In the genomic region with DNA sequence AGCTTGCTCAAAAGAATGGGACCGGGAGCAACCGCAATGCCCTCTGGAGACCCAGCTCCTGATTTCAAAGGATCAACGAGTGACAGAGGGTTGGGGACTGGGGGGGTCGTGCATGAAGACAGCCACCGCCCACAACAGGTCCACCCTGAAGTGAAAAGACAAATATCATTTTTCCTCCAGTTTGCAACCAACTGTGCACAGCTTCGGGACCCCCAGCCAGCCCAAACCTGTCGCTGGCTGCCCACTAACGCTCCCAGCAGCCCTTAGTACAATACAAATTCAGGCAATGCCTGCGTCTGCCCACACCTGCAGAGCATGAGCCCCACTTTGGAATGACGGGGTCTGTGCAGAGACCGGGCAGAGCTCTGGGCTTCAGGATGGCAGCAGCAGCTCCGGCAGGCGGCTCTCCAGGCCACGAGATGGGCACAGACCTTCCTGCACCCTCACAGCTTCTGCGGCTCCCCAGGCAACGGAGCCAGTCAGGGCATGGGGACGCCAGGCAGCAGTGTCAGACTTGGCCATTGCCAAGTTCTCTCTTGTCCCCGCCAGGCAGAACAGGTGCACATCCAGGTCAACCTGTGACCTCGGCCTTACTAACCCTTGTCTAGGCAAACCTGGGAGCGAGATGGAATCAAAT, we compare ENCODE assay signal across 1 cellular context.
TF ChIP-seq lines count a peak whose summit lies in the region.

No MANE protein-coding gene starts in this region.

TF ChIP-seq in H1, 55 proteins besides CTCF, POLR2A, EP300 and RAD21:
- no peak for TF ChIP-seq FOSL1 (IDR thresholded peaks at IDR 0.05; ENCODE audit: insufficient read depth, low read depth, low read length)
- no peak for TF ChIP-seq SP4 (IDR thresholded peaks at IDR 0.05; ENCODE audit: low read length)
- TF ChIP-seq SIRT6 (IDR thresholded peaks at IDR 0.05; ENCODE audit: low read length): no peak
- TF ChIP-seq SP1 (IDR thresholded peaks at IDR 0.05; ENCODE audit: low read depth, low read length): no peak
- no peak for TF ChIP-seq KDM5A (IDR thresholded peaks at IDR 0.05; ENCODE audit: low read length)
- no peak for TF ChIP-seq JUND (IDR thresholded peaks at IDR 0.05; ENCODE audit: low read length)
- no peak for TF ChIP-seq TCF12 (IDR thresholded peaks at IDR 0.05; ENCODE audit: low read depth, low read length)
- no peak for TF ChIP-seq TAF7 (optimal IDR thresholded peaks at IDR 0.05; ENCODE audit: borderline replicate concordance, low read depth, low read length)
- TF ChIP-seq, protein P1, sequence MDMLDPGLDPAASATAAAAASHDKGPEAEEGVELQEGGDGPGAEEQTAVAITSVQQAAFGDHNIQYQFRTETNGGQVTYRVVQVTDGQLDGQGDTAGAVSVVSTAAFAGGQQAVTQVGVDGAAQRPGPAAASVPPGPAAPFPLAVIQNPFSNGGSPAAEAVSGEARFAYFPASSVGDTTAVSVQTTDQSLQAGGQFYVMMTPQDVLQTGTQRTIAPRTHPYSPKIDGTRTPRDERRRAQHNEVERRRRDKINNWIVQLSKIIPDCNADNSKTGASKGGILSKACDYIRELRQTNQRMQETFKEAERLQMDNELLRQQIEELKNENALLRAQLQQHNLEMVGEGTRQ (IDR thresholded peaks at IDR 0.05; ENCODE audit: low read length): no peak
- no peak for TF ChIP-seq SIN3A (conservative IDR thresholded peaks at IDR 0.05 in 1 of 2, IDR thresholded peaks at IDR 0.05 in 1 of 2; ENCODE audit: low read depth in 1 of 2, low read length in 2 of 2)
- no peak for TF ChIP-seq SAP30 (IDR thresholded peaks at IDR 0.05; ENCODE audit: insufficient read depth, insufficient replicate concordance, low read length)
- no peak for TF ChIP-seq RXRA (IDR thresholded peaks at IDR 0.05; ENCODE audit: insufficient read depth, low read depth, low read length)
- no peak for TF ChIP-seq RFX5 (IDR thresholded peaks at IDR 0.05; ENCODE audit: borderline replicate concordance, low read depth, low read length)
- TF ChIP-seq ASH2L (IDR thresholded peaks at IDR 0.05; ENCODE audit: low read length): no peak
- TF ChIP-seq HDAC6 (IDR thresholded peaks at IDR 0.05; ENCODE audit: low read depth, low read length): no peak
TF ChIP-seq in H1: peak in this region for 0.
